In genomic region chr17:81601525-81602120, GRCh38 we compare ENCODE assay signal across 1 cellular context.
A peak's percentile ranks its signal among the peaks of the same experiment; 100 is the strongest.
TF ChIP-seq lines count a peak whose summit lies in the region.

No MANE protein-coding gene starts in this region.

TF ChIP-seq in K562, 482 proteins besides CTCF, POLR2A, EP300 and RAD21:
- no peak for TF ChIP-seq CBX2 (IDR thresholded peaks at IDR 0.05; ENCODE audit: insufficient read depth, low read length, poor library complexity, severe bottlenecking)
- 0 out of 2 replicates have a peak, but pooled peaks have one; percentile 49 for TF ChIP-seq ZZZ3 (IDR thresholded peaks at IDR 0.05)
- TF ChIP-seq SMC3 (conservative IDR thresholded peaks at IDR 0.05; ENCODE audit: insufficient read depth, low read depth, low read length), result peak; percentile 24; the same call in 1 of the 2 replicates
